Comparison of ENCODE assay signal across 8 cellular contexts in genomic region chr2:26347286-26347865, GRCh38. TPM values are rescaled to one million over a fixed set of nuclear protein-coding genes. Genes with fewer than 3 reads are reported as not detected.
DNase-seq lines count a peak whose midpoint lies in the region; ATAC-seq, FAIRE-seq and TF ChIP-seq lines count a peak whose summit lies in the region.

No MANE protein-coding gene starts in this region.

- H3K9me3 ChIP-seq in heart left ventricle (no peaks in the 10 kb centered on the region), astrocyte (ENCODE audit: insufficient read depth, low read depth, low read length) (no peaks in the 10 kb centered on the region), HepG2 (ENCODE audit: low read length) (no peaks in the 10 kb centered on the region), upper lobe of right lung (no peaks in the 10 kb centered on the region)

- peaks cover 3% of the 10 kb centered on the region for H3K36me3 Mint-ChIP-seq in astrocyte (ENCODE audit: low read depth, unreplicated experiment)

- 25 to 32% (median 29%) methylated on average over 5 of the region's 5 CpGs for WGBS in heart left ventricle, 4 donors
- WGBS in HepG2 (ENCODE audit: low lambda C conversion rate) = 3% methylated on average over 5 of the region's 5 CpGs

- no peaks in the 10 kb centered on the region for H3K36me3 ChIP-seq in heart left ventricle
- H3K36me3 ChIP-seq in astrocyte (ENCODE audit: insufficient read depth, low read length) = no peaks in the 10 kb centered on the region
- H3K36me3 ChIP-seq in HepG2 (replicated peaks in 1 of 2; ENCODE audit: control insufficient read depth in 1 of 2, insufficient read depth in 2 of 2, low read length in 2 of 2) = no peaks in the 10 kb centered on the region
- no peaks in the 10 kb centered on the region for H3K36me3 ChIP-seq in upper lobe of right lung

- H3K4me2 ChIP-seq in astrocyte (ENCODE audit: low read length) (peak overlapping the region; percentile 92), HepG2 (ENCODE audit: low read depth, low read length) (peak overlapping the region; percentile 95)

- H3K4me3 Mint-ChIP-seq in astrocyte (ENCODE audit: unreplicated experiment) = peak overlapping the region; percentile 97

- H3K4me3 ChIP-seq in heart left ventricle (peak overlapping the region in 10 of 12 donors; percentile 75 to 98 (median 82)), astrocyte (ENCODE audit: insufficient read depth, low read depth, low read length) (peak overlapping the region; percentile 90), HepG2 (replicated peaks in 1 of 3; ENCODE audit: insufficient read depth in 1 of 3, low read depth in 2 of 3, low read length in 3 of 3) (peak overlapping the region; percentile 89 to 96 (median 94)), upper lobe of right lung (peak overlapping the region; percentile 85)

- no peaks in the 10 kb centered on the region for H3K27me3 ChIP-seq in heart left ventricle
- no peaks in the 10 kb centered on the region for H3K27me3 ChIP-seq in astrocyte (ENCODE audit: insufficient read depth, low read length)
- no peaks in the 10 kb centered on the region; a peak in 1 of 5 replicates for H3K27me3 ChIP-seq in HepG2 (ENCODE audit: control insufficient read depth in 1 of 2, insufficient read depth in 2 of 2, low read length in 2 of 2)
- H3K27me3 ChIP-seq in upper lobe of right lung = no peaks in the 10 kb centered on the region

- no TSS peak for BruUV-seq in HepG2 (replicated peaks; lab: Mats Ljungman, UMichigan)

- peaks cover 24% of the 10 kb centered on the region for H4K20me1 ChIP-seq in astrocyte (ENCODE audit: insufficient read depth, low read length)
- peaks cover 24% of the 10 kb centered on the region for H4K20me1 ChIP-seq in HepG2 (ENCODE audit: insufficient read depth, low read length)

- H3K4me1 ChIP-seq in heart left ventricle (peaks cover 0 to 35% (median 21%) of the 10 kb centered on the region in 12 donors), astrocyte (ENCODE audit: insufficient read depth, low read length) (peaks cover 15% of the 10 kb centered on the region), HepG2 (ENCODE audit: insufficient read depth, low read length) (peaks cover 71% of the 10 kb centered on the region), upper lobe of right lung (peaks cover 33% of the 10 kb centered on the region)

- ATAC-seq in heart left ventricle = no peak
- ATAC-seq in HepG2 = no peak
- no peak for ATAC-seq in upper lobe of right lung
- no peak for ATAC-seq in GM21717 (IDR thresholded peaks at IDR 0.05; ENCODE audit: unreplicated experiment)
- no peak for ATAC-seq in GM18505 (IDR thresholded peaks at IDR 0.05; ENCODE audit: unreplicated experiment)

- no peak for TF ChIP-seq EP300 in HepG2 (IDR thresholded peaks at IDR 0.05; ENCODE audit: low read depth in 2 of 2, low read length in 2 of 2)
- TF ChIP-seq EP300 in HepG2 (CRISPR knock-in tag; IDR thresholded peaks at IDR 0.05; ENCODE audit: borderline replicate concordance) = no peak

- CTCF ChIA-PET in HepG2 (lab: Yijun Ruan, JAX; ENCODE audit: low intra/inter-chr PET ratio, low total read pairs) = no interaction called here

- FAIRE-seq in astrocyte (lab: Jason Lieb, UNC) (no peak), HepG2 (lab: Jason Lieb, UNC) (no peak)

- H2AFZ ChIP-seq in astrocyte (ENCODE audit: low read depth, low read length) (peak overlapping the region; percentile 76), HepG2 (ENCODE audit: low read length) (no peak overlapping the region)

- TF ChIP-seq CTCF in heart left ventricle (IDR thresholded peaks at IDR 0.05) (no peak), astrocyte (IDR thresholded peaks at IDR 0.05; ENCODE audit: insufficient read depth, low read depth, low read length) (no peak), HepG2 (CRISPR knock-in tag; IDR thresholded peaks at IDR 0.05) (no peak), upper lobe of right lung (IDR thresholded peaks at IDR 0.05) (no peak)

- POLR2A ChIA-PET in HepG2 (lab: Yijun Ruan, JAX) = interaction anchor here (0.8 to 3.1 kb wide), 2 partner anchors 103 to 110 kb away, joined by 4 to 52 read pairs; partner anchors contain the start of genes HADHA and HADHB

- TF ChIP-seq POLR2A in heart left ventricle (IDR thresholded peaks at IDR 0.05) (no peak), HepG2 (IDR thresholded peaks at IDR 0.05; ENCODE audit: insufficient read depth in 1 of 2, low read depth in 2 of 2, low read length in 2 of 2) (no peak), GM18505 (IDR thresholded peaks at IDR 0.05; ENCODE audit: borderline replicate concordance, extremely low read depth, insufficient read depth, insufficient read length) (no peak)

- peaks cover 14% of the 10 kb centered on the region for H3K4me1 Mint-ChIP-seq in astrocyte (ENCODE audit: low read depth, unreplicated experiment)

- H3K27ac ChIP-seq in heart left ventricle (peak overlapping the region in 9 of 12 donors; percentile 85 to 98 (median 93)), astrocyte (ENCODE audit: low read depth, low read length) (peak overlapping the region; percentile 80), HepG2 (ENCODE audit: extremely low read length, insufficient read depth, low read length) (peak overlapping the region; percentile 68), upper lobe of right lung (peak overlapping the region; percentile 92)

- DNase-seq in heart left ventricle (no peak), cardiac septum (ENCODE audit: low spot score) (no peak), astrocyte (ENCODE audit: low read depth) (peak; percentile 39), HepG2 (ENCODE audit: low spot score) (no peak), upper lobe of right lung (no peak), cerebellum (ENCODE audit: low spot score) (no peak)

- peak overlapping the region; percentile 84 for H3K9ac ChIP-seq in astrocyte (ENCODE audit: low read length)
- H3K9ac ChIP-seq in HepG2 (ENCODE audit: insufficient read depth, low read depth, low read length) = peak overlapping the region; percentile 90

- intact Hi-C loops in heart left ventricle (cut with DNase I) = no loop called here
- intact Hi-C loops in cardiac septum (cut with DNase I) = loop anchor here (10.0 kb wide), 1 partner anchor 227 kb away; no protein-coding TSS in a partner anchor
- intact Hi-C loops in HepG2 (cut with micrococcal nuclease; ENCODE audit: unreplicated experiment) = loop anchor here (5.0 kb wide), 1 partner anchor 120 kb away; no protein-coding TSS in a partner anchor
- intact Hi-C loops in upper lobe of right lung (cut with DNase I) = no loop called here

- in situ Hi-C loops in HepG2 (cut with HindIII; ENCODE audit: extremely low pct_ligation_motif_present, low pct_unique_long_range_greater_than_20kb) = loop anchor here (25.0 kb wide), 1 partner anchor 360 kb away; the partner anchor contains the start of gene KIF3C

- H3K79me2 ChIP-seq in astrocyte (ENCODE audit: insufficient read depth, low read length) = peaks cover 75% of the 10 kb centered on the region
- peaks cover 81% of the 10 kb centered on the region for H3K79me2 ChIP-seq in HepG2 (ENCODE audit: insufficient read depth, low read length)

- peak overlapping the region; percentile 22 for H3K27ac Mint-ChIP-seq in astrocyte (ENCODE audit: unreplicated experiment)

- TF ChIP-seq RAD21 in HepG2 (CRISPR knock-in tag; IDR thresholded peaks at IDR 0.05) = no peak

- no peaks in the 10 kb centered on the region for H3K9me3 Mint-ChIP-seq in astrocyte (ENCODE audit: unreplicated experiment)

- H3K27me3 Mint-ChIP-seq in astrocyte (ENCODE audit: low read depth, unreplicated experiment) = no peaks in the 10 kb centered on the region

RNA-seq across cellular contexts. Expression of gene ADGRF3, which starts 0.8 kb away (rescaled TPM):
- total RNA-seq in heart left ventricle (under 1 TPM in 2 of 9 donors, not detected in 7; 0.13 to 0.69 TPM), cardiac septum (0.51 TPM), astrocyte (0.16 and 0.17 TPM in 2 replicates), HepG2 (2016; rRNA removed; fragmentation: Illumina TruSeq; extraction: Trizol) (0.14 and 0.40 TPM in 2 replicates), upper lobe of right lung (0.17 TPM), cerebellum (0.18 TPM)
- polyA plus RNA-seq in heart left ventricle (under 1 TPM in 1 of 2 donors, not detected in 1; 0.08 TPM), HepG2 (2011; rRNA removed) (1.5 TPM in 2 replicates)
- total RNA-seq in HepG2 (2016; cell fraction: cytosol; rRNA removed; fragmentation: Illumina TruSeq; extraction: Trizol; ENCODE audit: low read depth) = not detected in 2 replicates
- total RNA-seq in HepG2 (2016; cell fraction: insoluble cytoplasmic fraction; rRNA removed; fragmentation: Illumina TruSeq; extraction: Trizol) = 0.06 and 0.19 TPM in 2 replicates
- total RNA-seq in HepG2 (2016; cell fraction: membrane; rRNA removed; fragmentation: Illumina TruSeq; extraction: Trizol) = 0.17 and 0.34 TPM in 2 replicates
- 0.37 and 0.41 TPM in 2 replicates for total RNA-seq in HepG2 (2016; cell fraction: nucleus; rRNA removed; fragmentation: Illumina TruSeq; extraction: Trizol)
- polyA plus RNA-seq in HepG2 (2011; cell fraction: cytosol; rRNA removed) = 0.45 and 0.46 TPM in 2 replicates
- 6.4 and 6.8 TPM in 2 replicates for polyA plus RNA-seq in HepG2 (2011; cell fraction: nucleus; rRNA removed)
- 1.1 and 1.5 TPM in 2 replicates for polyA plus RNA-seq in HepG2 (2012)
- not detected in 2 replicates for polyA plus RNA-seq in HepG2 (2016; cell fraction: cytosol; fragmentation: Illumina TruSeq; extraction: Trizol; ENCODE audit: low read depth)
- polyA plus RNA-seq in HepG2 (2016; cell fraction: insoluble cytoplasmic fraction; fragmentation: Illumina TruSeq; extraction: Trizol; ENCODE audit: low read depth) = 0.13 and 0.63 TPM in 2 replicates
- polyA plus RNA-seq in HepG2 (2016; cell fraction: membrane; fragmentation: Illumina TruSeq; extraction: Trizol; ENCODE audit: low read depth) = 0.09 and 0.24 TPM in 2 replicates
- polyA plus RNA-seq in HepG2 (2016; cell fraction: nucleus; fragmentation: Illumina TruSeq; extraction: Trizol; ENCODE audit: insufficient read depth, low read depth) = 0.79 and 0.93 TPM in 2 replicates
- 0.98 and 2.5 TPM in 2 replicates for polyA minus RNA-seq in HepG2 (2011; rRNA and poly(A)+ RNA removed; ENCODE audit: low replicate concordance)
- polyA minus RNA-seq in HepG2 (2011; cell fraction: cytosol; rRNA and poly(A)+ RNA removed) = 0.59 TPM in 1 of 2 replicates, not detected in the other
- 0.90 and 1.4 TPM in 2 replicates for polyA minus RNA-seq in HepG2 (2011; cell fraction: nucleus; rRNA and poly(A)+ RNA removed)

RNA-seq across cellular contexts. Expression of gene SELENOI, which starts 1.4 kb away (rescaled TPM):
- 10 to 100 TPM in 6 of 9 donors, 1 to 10 TPM in 3; 8.1 to 14.9 (median 12.0) TPM for total RNA-seq in heart left ventricle
- polyA plus RNA-seq in heart left ventricle = 10 to 100 TPM in 1 of 2 donors, 1 to 10 TPM in 1; 1.9 to 10.2 TPM
- 14.5 TPM for total RNA-seq in cardiac septum
- 49.7 and 51.9 TPM in 2 replicates for total RNA-seq in astrocyte
- 60.3 and 66.0 TPM in 2 replicates for total RNA-seq in HepG2 (2016; rRNA removed; fragmentation: Illumina TruSeq; extraction: Trizol)
- 53.2 and 61.0 TPM in 2 replicates for total RNA-seq in HepG2 (2016; cell fraction: cytosol; rRNA removed; fragmentation: Illumina TruSeq; extraction: Trizol; ENCODE audit: low read depth)
- 59.1 and 65.9 TPM in 2 replicates for total RNA-seq in HepG2 (2016; cell fraction: insoluble cytoplasmic fraction; rRNA removed; fragmentation: Illumina TruSeq; extraction: Trizol)
- 17.7 and 19.5 TPM in 2 replicates for total RNA-seq in HepG2 (2016; cell fraction: membrane; rRNA removed; fragmentation: Illumina TruSeq; extraction: Trizol)
- total RNA-seq in HepG2 (2016; cell fraction: nucleus; rRNA removed; fragmentation: Illumina TruSeq; extraction: Trizol) = 79.5 and 91.4 TPM in 2 replicates
- polyA plus RNA-seq in HepG2 (2011; rRNA removed) = 26.2 and 27.7 TPM in 2 replicates
- polyA plus RNA-seq in HepG2 (2011; cell fraction: cytosol; rRNA removed) = 23.3 and 35.2 TPM in 2 replicates
- polyA plus RNA-seq in HepG2 (2011; cell fraction: nucleus; rRNA removed) = 15.9 and 18.6 TPM in 2 replicates
- 33.8 and 36.9 TPM in 2 replicates for polyA plus RNA-seq in HepG2 (2012)
- 1.9 and 2.2 TPM in 2 replicates for polyA plus RNA-seq in HepG2 (2016; cell fraction: cytosol; fragmentation: Illumina TruSeq; extraction: Trizol; ENCODE audit: low read depth)
- polyA plus RNA-seq in HepG2 (2016; cell fraction: insoluble cytoplasmic fraction; fragmentation: Illumina TruSeq; extraction: Trizol; ENCODE audit: low read depth) = 20.1 and 21.1 TPM in 2 replicates
- polyA plus RNA-seq in HepG2 (2016; cell fraction: membrane; fragmentation: Illumina TruSeq; extraction: Trizol; ENCODE audit: low read depth) = 3.3 and 5.0 TPM in 2 replicates
- polyA plus RNA-seq in HepG2 (2016; cell fraction: nucleus; fragmentation: Illumina TruSeq; extraction: Trizol; ENCODE audit: insufficient read depth, low read depth) = 53.9 and 54.9 TPM in 2 replicates
- polyA minus RNA-seq in HepG2 (2011; rRNA and poly(A)+ RNA removed; ENCODE audit: low replicate concordance) = 296 and 353 TPM in 2 replicates
- polyA minus RNA-seq in HepG2 (2011; cell fraction: cytosol; rRNA and poly(A)+ RNA removed) = 42.8 and 47.8 TPM in 2 replicates
- polyA minus RNA-seq in HepG2 (2011; cell fraction: nucleus; rRNA and poly(A)+ RNA removed) = 103 and 112 TPM in 2 replicates
- 14.8 TPM for total RNA-seq in upper lobe of right lung
- 48.8 TPM for total RNA-seq in cerebellum

RNA-seq across cellular contexts. Expression of gene DRC1, which starts 54.3 kb away (rescaled TPM):
- total RNA-seq in heart left ventricle (under 1 TPM in 2 of 9 donors, not detected in 7; 0.44 to 0.73 TPM), cardiac septum (0.13 TPM), astrocyte (0.27 and 0.41 TPM in 2 replicates), HepG2 (2016; rRNA removed; fragmentation: Illumina TruSeq; extraction: Trizol) (0.07 and 0.08 TPM in 2 replicates), upper lobe of right lung (not detected), cerebellum (2.6 TPM)
- polyA plus RNA-seq in heart left ventricle (under 1 TPM in 1 of 2 donors, not detected in 1; 0.15 TPM), HepG2 (2011; rRNA removed) (not detected in 2 replicates)
- total RNA-seq in HepG2 (2016; cell fraction: cytosol; rRNA removed; fragmentation: Illumina TruSeq; extraction: Trizol; ENCODE audit: low read depth) = 0.18 and 0.30 TPM in 2 replicates
- not detected in 2 replicates for total RNA-seq in HepG2 (2016; cell fraction: insoluble cytoplasmic fraction; rRNA removed; fragmentation: Illumina TruSeq; extraction: Trizol)
- 0.07 and 0.09 TPM in 2 replicates for total RNA-seq in HepG2 (2016; cell fraction: membrane; rRNA removed; fragmentation: Illumina TruSeq; extraction: Trizol)
- not detected in 2 replicates for total RNA-seq in HepG2 (2016; cell fraction: nucleus; rRNA removed; fragmentation: Illumina TruSeq; extraction: Trizol)
- not detected in 2 replicates for polyA plus RNA-seq in HepG2 (2011; cell fraction: cytosol; rRNA removed)
- polyA plus RNA-seq in HepG2 (2011; cell fraction: nucleus; rRNA removed) = not detected in 2 replicates
- polyA plus RNA-seq in HepG2 (2012) = not detected in 2 replicates
- 0.11 and 0.16 TPM in 2 replicates for polyA plus RNA-seq in HepG2 (2016; cell fraction: cytosol; fragmentation: Illumina TruSeq; extraction: Trizol; ENCODE audit: low read depth)
- polyA plus RNA-seq in HepG2 (2016; cell fraction: insoluble cytoplasmic fraction; fragmentation: Illumina TruSeq; extraction: Trizol; ENCODE audit: low read depth) = not detected in 2 replicates
- polyA plus RNA-seq in HepG2 (2016; cell fraction: membrane; fragmentation: Illumina TruSeq; extraction: Trizol; ENCODE audit: low read depth) = 0.08 TPM in 1 of 2 replicates, not detected in the other
- not detected in 2 replicates for polyA plus RNA-seq in HepG2 (2016; cell fraction: nucleus; fragmentation: Illumina TruSeq; extraction: Trizol; ENCODE audit: insufficient read depth, low read depth)
- 0.22 TPM in 1 of 2 replicates, not detected in the other for polyA minus RNA-seq in HepG2 (2011; rRNA and poly(A)+ RNA removed; ENCODE audit: low replicate concordance)
- polyA minus RNA-seq in HepG2 (2011; cell fraction: cytosol; rRNA and poly(A)+ RNA removed) = not detected in 2 replicates
- polyA minus RNA-seq in HepG2 (2011; cell fraction: nucleus; rRNA and poly(A)+ RNA removed) = not detected in 2 replicates

Comparison
In these comparisons a context has a peak if more than half of its experiments do, and no peak if none do; other contexts are left out.
1. intact Hi-C loops: an anchor here in cardiac septum (10.0 kb wide) and HepG2 (5.0 kb wide); none called in heart left ventricle and upper lobe of right lung.